In the genomic region with DNA sequence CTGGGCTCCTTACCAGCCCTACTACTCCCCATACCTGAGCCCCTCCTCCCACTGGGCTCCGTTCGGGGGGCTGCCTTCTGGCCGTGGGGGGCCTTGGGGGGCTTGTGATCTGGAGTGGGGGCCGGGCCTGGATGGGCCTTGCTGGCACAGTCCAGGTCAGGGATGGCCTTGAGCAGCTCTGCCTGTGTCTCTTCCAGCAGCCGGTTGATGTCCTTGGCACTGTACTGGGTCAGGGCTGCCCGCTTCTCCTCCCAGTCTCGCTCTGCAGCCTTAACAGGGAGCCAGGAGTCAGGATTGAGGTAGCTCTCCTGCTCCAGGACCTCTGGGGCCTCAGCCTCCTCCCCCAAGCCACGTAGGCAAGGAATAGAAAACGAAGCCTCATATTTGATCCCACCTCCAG, we compare ENCODE assay signal across 10 cellular contexts. TPM values are rescaled to one million over a fixed set of nuclear protein-coding genes. Genes with fewer than 3 reads are reported as not detected.
DNase-seq lines count a peak whose midpoint lies in the region; ATAC-seq and TF ChIP-seq lines count a peak whose summit lies in the region.
"Had no signal": no experiment of that assay in that cellular context is flagged by ENCODE, and none has a peak within 500 bp of the region (broad histone marks: within the 10 kb centered on the region; RNA-seq: fewer than 3 reads in every experiment).

No MANE protein-coding gene starts in this region.

- 83 to 86% methylated on average over 9 of the region's 9 CpGs for WGBS in heart right ventricle, 2 donors
- WGBS in neuronal stem cell (ENCODE audit: extremely low coverage in 2 of 2, insufficient read length in 2 of 2, insufficient replicate concordance in 1 of 2), 2 donors, result no CpG with 5 or more reads among the region's 9 CpGs
- WGBS in gastroesophageal sphincter (ENCODE audit: low coverage in 1 of 2), 2 donors, result 91% methylated on average over 4 of the region's 9 CpGs; no CpG with 5 or more reads in 1 of the 2 donors

- no peaks in the 10 kb centered on the region for H3K79me1 ChIP-seq in neuronal stem cell (ENCODE audit: low read depth, low read length)

- H3K36me3 ChIP-seq in heart right ventricle (no peaks in the 10 kb centered on the region), neuronal stem cell (replicated peaks in 1 of 2; ENCODE audit: control insufficient read depth in 2 of 2, insufficient read depth in 2 of 2, low read length in 2 of 2) (peaks cover 15 to 16% of the 10 kb centered on the region in 2 donors), gastroesophageal sphincter (peaks cover 0 to 4% of the 10 kb centered on the region in 2 donors), HAP-1 (replicated peaks) (no peaks in the 10 kb centered on the region)

- H3K4me3 ChIP-seq in heart right ventricle, result no peak overlapping the region
- no peak overlapping the region for H3K4me3 ChIP-seq in dorsolateral prefrontal cortex
- no peak overlapping the region for H3K4me3 ChIP-seq in neuronal stem cell (ENCODE audit: low read length in 2 of 2)
- H3K4me3 ChIP-seq in gastroesophageal sphincter, result no peak overlapping the region
- H3K4me3 ChIP-seq in HAP-1, result no peak overlapping the region

- no peak overlapping the region for H4K8ac ChIP-seq in neuronal stem cell (ENCODE audit: low read depth, low read length)

- H3K27ac ChIP-seq in heart right ventricle, result peak overlapping the region in 2 of 10 donors; percentile 15 to 25
- peak overlapping the region in 48 of 59 donors; percentile 0 to 78 (median 58) for H3K27ac ChIP-seq in dorsolateral prefrontal cortex
- no peak overlapping the region for H3K27ac ChIP-seq in neuronal stem cell (replicated peaks; ENCODE audit: low read length)
- no peak overlapping the region for H3K27ac ChIP-seq in gastroesophageal sphincter

- no peak overlapping the region for H3K14ac ChIP-seq in neuronal stem cell (ENCODE audit: low read length)

- no peak overlapping the region for H2BK5ac ChIP-seq in neuronal stem cell (ENCODE audit: low read length)

- H2BK120ac ChIP-seq in neuronal stem cell (ENCODE audit: low read depth, low read length), result no peak overlapping the region

- no peak overlapping the region for H3K18ac ChIP-seq in neuronal stem cell (ENCODE audit: low read length)

- H3K4ac ChIP-seq in neuronal stem cell (ENCODE audit: low read length), result no peak overlapping the region

- no peak overlapping the region for H4K91ac ChIP-seq in neuronal stem cell (ENCODE audit: low read depth, low read length, poor library complexity)

- H2BK12ac ChIP-seq in neuronal stem cell (ENCODE audit: low read length), result no peak overlapping the region

- H3K27me3 ChIP-seq in heart right ventricle (peaks cover 0 to 45% (median 14%) of the 10 kb centered on the region in 7 donors), dorsolateral prefrontal cortex (no peaks in the 10 kb centered on the region), neuronal stem cell (ENCODE audit: control insufficient read depth in 3 of 3, insufficient read depth in 3 of 3, low read depth in 1 of 3, low read length in 3 of 3) (no peaks in the 10 kb centered on the region), gastroesophageal sphincter (peaks cover 82% of the 10 kb centered on the region), HAP-1 (ENCODE audit: low read depth) (no peaks in the 10 kb centered on the region)

- H2AFZ ChIP-seq in neuronal stem cell (ENCODE audit: low read length), result no peak overlapping the region

- DNase-seq in heart right ventricle (no peak), cardiac septum (ENCODE audit: low spot score) (no peak), dorsolateral prefrontal cortex (no peak), neuronal stem cell (ENCODE audit: low spot score) (no peak), HAP-1 (ENCODE audit: low spot score in 2 of 2) (no peak)
- DNase-seq: CD4-positive, alpha-beta T cell; DMS 273 treated with DMSO at 0.1 percent for 48 hours had no signal

- ATAC-seq in heart right ventricle (peak in 5 of 8 donors; percentile 6 to 37 (median 10)), gastroesophageal sphincter (no peak), HG02973 (IDR thresholded peaks at IDR 0.05; ENCODE audit: unreplicated experiment) (no peak)

- H3K23ac ChIP-seq in neuronal stem cell (ENCODE audit: low read depth, low read length, poor library complexity), result peak overlapping the region; percentile 8

- H3K4me1 ChIP-seq in heart right ventricle, result peaks cover 0 to 10% (median 0%) of the 10 kb centered on the region in 9 donors
- H3K4me1 ChIP-seq in neuronal stem cell (ENCODE audit: control insufficient read depth in 2 of 2, insufficient read depth in 1 of 2, low read depth in 1 of 2, low read length in 2 of 2), result no peaks in the 10 kb centered on the region
- H3K4me1 ChIP-seq in gastroesophageal sphincter, result no peaks in the 10 kb centered on the region
- H3K4me1 ChIP-seq in HAP-1, result no peaks in the 10 kb centered on the region

- no peak overlapping the region for H2BK15ac ChIP-seq in neuronal stem cell (ENCODE audit: low read length)

- H3K9ac ChIP-seq in neuronal stem cell (ENCODE audit: low read depth, low read length, poor library complexity), result peak overlapping the region; percentile 72

- TF ChIP-seq CTCF in heart right ventricle (IDR thresholded peaks at IDR 0.05), result no peak
- no peak for TF ChIP-seq CTCF in dorsolateral prefrontal cortex (IDR thresholded peaks at IDR 0.05 in 54 of 56, conservative IDR thresholded peaks at IDR 0.05 in 2 of 56; ENCODE audit: low read depth in 1 of 56, partially characterized antibody in 56 of 56)
- no peak for TF ChIP-seq CTCF in gastroesophageal sphincter (IDR thresholded peaks at IDR 0.05)

- TF ChIP-seq POLR2A in gastroesophageal sphincter (IDR thresholded peaks at IDR 0.05), result no peak

- TF ChIP-seq EP300 in gastroesophageal sphincter (IDR thresholded peaks at IDR 0.05), result no peak

- in situ Hi-C loops in HAP-1 (cut with MboI; ENCODE audit: low sequenced_read_pairs), result loop anchor here (5.0 to 10.0 kb wide), 2 partner anchors 64 to 116 kb away; no protein-coding TSS in a partner anchor

- no peaks in the 10 kb centered on the region for H3K9me3 ChIP-seq in heart right ventricle
- H3K9me3 ChIP-seq in neuronal stem cell (replicated peaks in 1 of 2; ENCODE audit: control insufficient read depth in 2 of 2, insufficient read depth in 1 of 2, low read depth in 1 of 2, low read length in 2 of 2), result no peaks in the 10 kb centered on the region
- no peaks in the 10 kb centered on the region for H3K9me3 ChIP-seq in gastroesophageal sphincter
- H3K9me3 ChIP-seq in HAP-1, result no peaks in the 10 kb centered on the region

- H3K4me2 ChIP-seq in neuronal stem cell (ENCODE audit: insufficient read depth, low read length, poor library complexity, severe bottlenecking), result no peak overlapping the region

- intact Hi-C loops in heart right ventricle (cut with DNase I) (loop anchor here in 2 of 10 donors (10.0 kb wide), 2 partner anchors 114 to 184 kb away; a partner anchor contains a TSS), cardiac septum (cut with DNase I) (no loop called here), dorsolateral prefrontal cortex (cut with DNase I) (no loop called here)

- H2AK5ac ChIP-seq in neuronal stem cell (ENCODE audit: low read depth, low read length), result no peak overlapping the region

RNA-seq across cellular contexts. Expression of a gene that starts 54.6 kb away (rescaled TPM):
- 1 to 10 TPM in 8 of 10 donors, under 1 TPM in 2; 0.27 to 3.2 (median 1.3) TPM for total RNA-seq in heart right ventricle
- polyA plus RNA-seq in heart right ventricle, result 1 to 10 TPM in 1 of 2 donors, under 1 TPM in 1; 0.29 to 1.2 TPM
- total RNA-seq in cardiac septum, result 6.2 TPM
- total RNA-seq in dorsolateral prefrontal cortex, result 100 to 1,000 TPM in 111 of 120 experiments, 10 to 100 TPM in 9; 80.9 to 338 (median 151) TPM
- polyA plus RNA-seq in neuronal stem cell (2013, experiment 1 of 2), result 7.3 TPM
- 7.4 TPM for polyA plus RNA-seq in neuronal stem cell (2013, experiment 2 of 2)
- total RNA-seq in gastroesophageal sphincter, result 1 to 10 TPM in 2 of 4 donors, under 1 TPM in 2; 0.67 to 2.6 (median 1.5) TPM
- total RNA-seq: HFFc6 had no signal

Comparison
In these comparisons a context has a peak if more than half of its experiments do, and no peak if none do; other contexts are left out.
1. ATAC-seq: peak in heart right ventricle (5 of 8); none in gastroesophageal sphincter (single experiment) and HG02973 (single experiment).
2. H3K27ac ChIP-seq: peak in dorsolateral prefrontal cortex (48 of 59); none in neuronal stem cell (single experiment) and gastroesophageal sphincter (0 of 4).
3. RNA of a gene that starts 54.6 kb away (total RNA-seq): 80.9 to 338 TPM in dorsolateral prefrontal cortex; 6.2 TPM in cardiac septum (single experiment), 0.67 to 2.6 TPM in gastroesophageal sphincter and 0.27 to 3.2 TPM in heart right ventricle; every median in the first group is over 10 times any median in the second.